10 cellular contexts compared by ENCODE assay signal in the genomic region with DNA sequence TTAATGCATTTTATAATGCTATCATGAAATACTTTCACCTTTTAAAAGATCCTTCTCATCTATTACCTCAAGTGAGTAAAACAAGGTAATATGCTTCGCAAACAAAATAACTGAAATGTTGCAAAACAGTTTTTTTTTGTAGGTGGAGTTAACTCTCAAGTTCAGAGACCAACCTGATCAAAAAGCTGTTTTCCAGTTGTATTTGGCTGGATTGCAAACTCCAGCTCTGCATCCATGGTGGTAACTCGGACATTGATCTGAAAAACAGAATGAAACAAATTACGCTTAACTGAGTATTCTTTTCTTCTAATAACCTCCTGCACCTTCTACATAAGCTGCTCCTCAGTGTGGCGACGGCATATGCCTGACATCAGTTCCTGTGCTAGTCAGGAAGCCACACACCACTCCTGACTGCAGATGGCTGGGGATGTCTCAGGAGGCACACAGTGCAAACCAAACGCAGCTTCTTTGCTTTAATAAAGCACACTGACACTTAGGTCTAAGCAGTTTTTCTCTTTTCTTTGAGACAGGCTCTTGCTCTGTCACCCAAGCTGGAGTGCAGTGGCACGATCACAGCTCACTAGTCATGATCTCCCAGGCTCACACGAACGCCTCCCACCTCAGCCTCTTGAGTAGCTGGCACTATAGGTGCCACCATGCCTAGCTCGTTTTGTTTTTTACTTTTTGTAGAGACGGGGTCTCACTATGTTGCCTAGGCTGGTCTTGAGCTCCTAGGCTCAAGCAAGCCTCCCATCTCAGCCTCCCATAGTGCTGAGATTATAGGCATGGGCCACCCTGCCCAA. TPM values are rescaled to one million over a fixed set of nuclear protein-coding genes. Genes with fewer than 3 reads are reported as not detected.
DNase-seq lines count a peak whose midpoint lies in the region; ATAC-seq and TF ChIP-seq lines count a peak whose summit lies in the region.
"Had no signal": no experiment of that assay in that cellular context is flagged by ENCODE, and none has a peak within 500 bp of the region (broad histone marks: within the 10 kb centered on the region; RNA-seq: fewer than 3 reads in every experiment).

No MANE protein-coding gene starts in this region.

- peak overlapping the region; percentile 91 for H3K27ac Mint-ChIP-seq in activated naive CD8-positive, alpha-beta T cell treated with anti-CD3 and anti-CD28 coated beads, Interleukin-2, amount 10 ng/mL, durations not matched to agents 7 days and 5 days
- H3K27ac Mint-ChIP-seq in stimulated activated memory B cell treated with anti-CD40 and anti-IgM and Interleukin-4, amounts not matched to agents 10 μg/mL and 1 μg/mL and 100 μg/mL, for 72 hours, result peak overlapping the region; percentile 83

- peak overlapping the region; percentile 80 for H3K4me3 Mint-ChIP-seq in activated naive CD8-positive, alpha-beta T cell treated with anti-CD3 and anti-CD28 coated beads, Interleukin-2, amount 10 ng/mL, durations not matched to agents 7 days and 5 days
- peak overlapping the region; percentile 59 for H3K4me3 Mint-ChIP-seq in stimulated activated memory B cell treated with anti-CD40 and anti-IgM and Interleukin-4, amounts not matched to agents 10 μg/mL and 1 μg/mL and 100 μg/mL, for 72 hours

- H3K36me3 ChIP-seq in OCI-LY1 (ENCODE audit: insufficient read depth, low read length), result peaks cover 85% of the 10 kb centered on the region

- peaks cover 22% of the 10 kb centered on the region for H3K36me3 Mint-ChIP-seq in activated naive CD8-positive, alpha-beta T cell treated with anti-CD3 and anti-CD28 coated beads, Interleukin-2, amount 10 ng/mL, durations not matched to agents 7 days and 5 days
- H3K36me3 Mint-ChIP-seq in stimulated activated memory B cell treated with anti-CD40 and anti-IgM and Interleukin-4, amounts not matched to agents 10 μg/mL and 1 μg/mL and 100 μg/mL, for 72 hours, result peaks cover 49% of the 10 kb centered on the region

- no peaks in the 10 kb centered on the region for H3K9me2 ChIP-seq in OCI-LY1 (ENCODE audit: low read depth, low read length)

- H3K4me3 ChIP-seq in OCI-LY1 (ENCODE audit: low read depth, low read length, poor library complexity, severe bottlenecking), result no peak overlapping the region
- H3K4me3 ChIP-seq: A549 had no signal

- H4K20me1 ChIP-seq in OCI-LY1 (ENCODE audit: insufficient read depth, low read length), result 0 out of 2 replicates have a peak, but pooled peaks cover 2% of the 10 kb centered on the region

- peaks cover 52% of the 10 kb centered on the region for H3K79me2 ChIP-seq in OCI-LY1 (ENCODE audit: insufficient read depth, low read length)

- H2AFZ ChIP-seq in OCI-LY1 (ENCODE audit: low read length), result no peak overlapping the region

- no peak overlapping the region for H3K9ac ChIP-seq in OCI-LY1 (ENCODE audit: low read length)

- H3K27me3 ChIP-seq in OCI-LY1 (ENCODE audit: insufficient read depth, low read length), result no peaks in the 10 kb centered on the region

- peak; percentile 100 for ATAC-seq in activated naive CD8-positive, alpha-beta T cell treated with anti-CD3 and anti-CD28 coated beads, Interleukin-2, amount 10 ng/mL, durations not matched to agents 7 days and 5 days (ENCODE audit: low read depth)
- ATAC-seq in stimulated activated memory B cell treated with anti-CD40 and anti-IgM and Interleukin-4, amounts not matched to agents 10 μg/mL and 1 μg/mL and 100 μg/mL, for 72 hours, result peak; percentile 81
- ATAC-seq in HG03354 (IDR thresholded peaks at IDR 0.05; ENCODE audit: poor library complexity, severe bottlenecking, unreplicated experiment), result no peak
- ATAC-seq: A549 had no signal

- H3K27me3 Mint-ChIP-seq in activated naive CD8-positive, alpha-beta T cell treated with anti-CD3 and anti-CD28 coated beads, Interleukin-2, amount 10 ng/mL, durations not matched to agents 7 days and 5 days, result no peaks in the 10 kb centered on the region
- no peaks in the 10 kb centered on the region for H3K27me3 Mint-ChIP-seq in stimulated activated memory B cell treated with anti-CD40 and anti-IgM and Interleukin-4, amounts not matched to agents 10 μg/mL and 1 μg/mL and 100 μg/mL, for 72 hours

- no peak for TF ChIP-seq CTCF in OCI-LY1 (IDR thresholded peaks at IDR 0.05; ENCODE audit: low read length)

- H3K4me1 ChIP-seq in OCI-LY1 (ENCODE audit: insufficient read depth, low read length, severe bottlenecking), result peaks cover 52% of the 10 kb centered on the region

- POLR2A ChIA-PET in activated naive CD8-positive, alpha-beta T cell treated with anti-CD3 and anti-CD28 coated beads, Interleukin-2, amount 10 ng/mL, durations not matched to agents 7 days and 5 days (lab: Charles Lee), result interaction anchor here (0.6 to 2.1 kb wide), 8 partner anchors 14 to 211 kb away, joined by 3 to 17 read pairs (median 6); a partner anchor contains a TSS

- no peaks in the 10 kb centered on the region for H3K9me3 ChIP-seq in OCI-LY1 (ENCODE audit: low read length)
- H3K9me3 ChIP-seq: A549 had no signal

- no peak overlapping the region; the same call in 1 of the 2 replicates for H3K4me2 ChIP-seq in OCI-LY1 (ENCODE audit: low read length)
- H3K4me2 ChIP-seq: A549 had no signal

- DNase-seq in activated CD4-positive, alpha-beta T cell treated with anti-CD3 and anti-CD28 coated beads for 4 hours, result peak; percentile 37 to 42
- no peak for DNase-seq in activated CD4-positive, alpha-beta T cell treated with anti-CD3 and anti-CD28 coated beads, Interleukin-2, amount 50 U/mL, for 48 hours
- peak; percentile 58 for DNase-seq in activated naive CD8-positive, alpha-beta T cell treated with anti-CD3 and anti-CD28 coated beads, Interleukin-2, amount 10 ng/mL, durations not matched to agents 7 days and 5 days
- DNase-seq in NCI-H1417 treated with DMSO at 0.1 percent for 48 hours (lab: John Stamatoyannopoulos, UW) (no peak), NCI-H187 (lab: John Stamatoyannopoulos, UW) (no peak)
- DNase-seq: KG1 had no signal

- H3K27ac ChIP-seq in OCI-LY1 (ENCODE audit: low read depth, low read length, poor library complexity, severe bottlenecking), result peak overlapping the region; percentile 66
- H3K27ac ChIP-seq: A549 had no signal

- no peaks in the 10 kb centered on the region for H3K9me3 Mint-ChIP-seq in activated naive CD8-positive, alpha-beta T cell treated with anti-CD3 and anti-CD28 coated beads, Interleukin-2, amount 10 ng/mL, durations not matched to agents 7 days and 5 days
- no peaks in the 10 kb centered on the region for H3K9me3 Mint-ChIP-seq in stimulated activated memory B cell treated with anti-CD40 and anti-IgM and Interleukin-4, amounts not matched to agents 10 μg/mL and 1 μg/mL and 100 μg/mL, for 72 hours

- no peaks in the 10 kb centered on the region for H3F3A ChIP-seq in OCI-LY1 (ENCODE audit: insufficient read depth, low read length)

- peaks cover 44% of the 10 kb centered on the region for H3K4me1 Mint-ChIP-seq in activated naive CD8-positive, alpha-beta T cell treated with anti-CD3 and anti-CD28 coated beads, Interleukin-2, amount 10 ng/mL, durations not matched to agents 7 days and 5 days
- H3K4me1 Mint-ChIP-seq in stimulated activated memory B cell treated with anti-CD40 and anti-IgM and Interleukin-4, amounts not matched to agents 10 μg/mL and 1 μg/mL and 100 μg/mL, for 72 hours, result peaks cover 62% of the 10 kb centered on the region

RNA-seq across cellular contexts. Expression of a gene that starts 29.9 kb away (rescaled TPM):
- total RNA-seq in activated naive CD8-positive, alpha-beta T cell treated with anti-CD3 and anti-CD28 coated beads, Interleukin-2, amount 10 ng/mL, durations not matched to agents 7 days and 5 days, result 100 to 1,000 TPM; 235 to 257 TPM

Comparison
In these comparisons a context has a peak if more than half of its experiments do, and no peak if none do; other contexts are left out.
1. DNase-seq: peak in activated CD4-positive, alpha-beta T cell treated with anti-CD3 and anti-CD28 coated beads for 4 hours (2 of 2) and activated naive CD8-positive, alpha-beta T cell treated with anti-CD3 and anti-CD28 coated beads, Interleukin-2, amount 10 ng/mL, durations not matched to agents 7 days and 5 days (single experiment); none in activated CD4-positive, alpha-beta T cell treated with anti-CD3 and anti-CD28 coated beads, Interleukin-2, amount 50 U/mL, for 48 hours (0 of 2), NCI-H1417 treated with DMSO at 0.1 percent for 48 hours (single experiment) and NCI-H187 (0 of 2).